In the genomic region with DNA sequence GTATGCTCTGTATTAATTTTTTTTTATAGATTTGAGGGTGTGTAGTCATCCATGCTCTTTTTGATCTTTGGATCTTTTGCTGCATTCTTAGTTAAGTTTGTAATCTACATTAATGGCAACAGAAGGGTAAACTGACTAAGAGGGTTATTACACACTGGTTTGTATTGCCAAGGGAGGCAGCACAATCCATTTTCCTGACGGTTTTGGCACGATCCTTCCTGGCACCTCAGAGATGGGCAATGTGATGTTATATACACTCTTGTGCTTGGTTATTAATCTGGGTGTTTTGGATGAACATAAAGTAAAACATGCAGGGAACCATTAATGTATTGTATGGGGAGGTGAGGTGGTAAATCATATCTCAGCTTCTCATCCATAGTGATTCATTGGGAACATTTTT, we compare ENCODE assay signal across 20 cellular contexts.
"Had no signal": no experiment of that assay in that cellular context is flagged by ENCODE, and none has a peak within 500 bp of the region (broad histone marks: within the 10 kb centered on the region; RNA-seq: fewer than 3 reads in every experiment).

No MANE protein-coding gene starts in this region.

- H3K4me3 ChIP-seq: hepatocyte, mucosa of descending colon had no signal

- H3K36me3 ChIP-seq: neutrophil had no signal

- ATAC-seq: activated T-helper 17 cell treated with anti-CD3 and anti-CD28 coated beads, Interleukin-2, amount 50 U/mL, for 72 hours; left ventricle myocardium superior; mucosa of descending colon; naive thymus-derived CD4-positive, alpha-beta T cell; T-cell had no signal

- FAIRE-seq: astrocyte, bronchial epithelial cell had no signal

- H3K27ac ChIP-seq: hepatocyte, neutrophil, parathyroid adenoma had no signal

- H2AFZ ChIP-seq: hepatocyte, parathyroid adenoma had no signal

- H3K36me3 Mint-ChIP-seq: T-cell, type B pancreatic cell had no signal

- H3K9me3 ChIP-seq: mucosa of descending colon, neutrophil, SK-N-SH had no signal

- DNase-seq: activated CD4-positive, alpha-beta T cell treated with anti-CD3 and anti-CD28 coated beads for 4 hours; activated naive CD4-positive, alpha-beta T cell treated with anti-CD3 and anti-CD28 coated beads for 36 hours; endodermal cell; erythroblast; kidney glomerular epithelial cell; left ventricle myocardium superior; mucosa of descending colon; naive thymus-derived CD4-positive, alpha-beta T cell; SK-N-SH; stimulated activated CD4-positive, alpha-beta T cell treated with anti-CD3 and anti-CD28 coated beads, Interleukin-2, amount 100 ng/mL, for 48 hours; T-cell had no signal

- H3K4me3 Mint-ChIP-seq: activated naive CD4-positive, alpha-beta T cell treated with anti-CD3 and anti-CD28 coated beads for 36 hours; activated T-helper 17 cell treated with anti-CD3 and anti-CD28 coated beads, Interleukin-2, amount 50 U/mL, for 72 hours; endodermal cell; memory B cell; T-cell had no signal

- H3K79me2 ChIP-seq: hepatocyte had no signal

- H3K9ac ChIP-seq: parathyroid adenoma, SK-N-SH had no signal

- H3K27ac Mint-ChIP-seq: activated naive CD4-positive, alpha-beta T cell treated with anti-CD3 and anti-CD28 coated beads for 36 hours; activated T-helper 17 cell treated with anti-CD3 and anti-CD28 coated beads, Interleukin-2, amount 50 U/mL, for 72 hours; endodermal cell; memory B cell; stimulated activated naive CD8-positive, alpha-beta T cell treated with anti-CD3 and anti-CD28 coated beads, Interleukin-15, Interleukin-2, amounts not matched to agents 100 ng/mL and 50 ng/mL, for 24 hours; T-cell; type B pancreatic cell had no signal

- H3K27me3 Mint-ChIP-seq: activated T-helper 17 cell treated with anti-CD3 and anti-CD28 coated beads, Interleukin-2, amount 50 U/mL, for 72 hours; memory B cell; naive thymus-derived CD4-positive, alpha-beta T cell; stimulated activated naive CD8-positive, alpha-beta T cell treated with anti-CD3 and anti-CD28 coated beads, Interleukin-15, Interleukin-2, amounts not matched to agents 100 ng/mL and 50 ng/mL, for 24 hours; T-cell; type B pancreatic cell had no signal

- H3K9me3 Mint-ChIP-seq: activated naive CD4-positive, alpha-beta T cell treated with anti-CD3 and anti-CD28 coated beads for 36 hours; activated T-helper 17 cell treated with anti-CD3 and anti-CD28 coated beads, Interleukin-2, amount 50 U/mL, for 72 hours; endodermal cell; memory B cell; stimulated activated naive CD8-positive, alpha-beta T cell treated with anti-CD3 and anti-CD28 coated beads, Interleukin-15, Interleukin-2, amounts not matched to agents 100 ng/mL and 50 ng/mL, for 24 hours; T-cell; type B pancreatic cell had no signal

- H3K4me2 ChIP-seq: hepatocyte had no signal

- H3K27me3 ChIP-seq: hepatocyte, neutrophil had no signal
